In genomic region chr21:36874665-36875064, GRCh38 we compare ENCODE assay signal across 1 cellular context.
TF ChIP-seq lines count a peak whose summit lies in the region.

No MANE protein-coding gene starts in this region.

TF ChIP-seq in WTC11, 78 proteins besides CTCF, POLR2A, EP300 and RAD21 (continued from another document):
- TF ChIP-seq, protein P1, sequence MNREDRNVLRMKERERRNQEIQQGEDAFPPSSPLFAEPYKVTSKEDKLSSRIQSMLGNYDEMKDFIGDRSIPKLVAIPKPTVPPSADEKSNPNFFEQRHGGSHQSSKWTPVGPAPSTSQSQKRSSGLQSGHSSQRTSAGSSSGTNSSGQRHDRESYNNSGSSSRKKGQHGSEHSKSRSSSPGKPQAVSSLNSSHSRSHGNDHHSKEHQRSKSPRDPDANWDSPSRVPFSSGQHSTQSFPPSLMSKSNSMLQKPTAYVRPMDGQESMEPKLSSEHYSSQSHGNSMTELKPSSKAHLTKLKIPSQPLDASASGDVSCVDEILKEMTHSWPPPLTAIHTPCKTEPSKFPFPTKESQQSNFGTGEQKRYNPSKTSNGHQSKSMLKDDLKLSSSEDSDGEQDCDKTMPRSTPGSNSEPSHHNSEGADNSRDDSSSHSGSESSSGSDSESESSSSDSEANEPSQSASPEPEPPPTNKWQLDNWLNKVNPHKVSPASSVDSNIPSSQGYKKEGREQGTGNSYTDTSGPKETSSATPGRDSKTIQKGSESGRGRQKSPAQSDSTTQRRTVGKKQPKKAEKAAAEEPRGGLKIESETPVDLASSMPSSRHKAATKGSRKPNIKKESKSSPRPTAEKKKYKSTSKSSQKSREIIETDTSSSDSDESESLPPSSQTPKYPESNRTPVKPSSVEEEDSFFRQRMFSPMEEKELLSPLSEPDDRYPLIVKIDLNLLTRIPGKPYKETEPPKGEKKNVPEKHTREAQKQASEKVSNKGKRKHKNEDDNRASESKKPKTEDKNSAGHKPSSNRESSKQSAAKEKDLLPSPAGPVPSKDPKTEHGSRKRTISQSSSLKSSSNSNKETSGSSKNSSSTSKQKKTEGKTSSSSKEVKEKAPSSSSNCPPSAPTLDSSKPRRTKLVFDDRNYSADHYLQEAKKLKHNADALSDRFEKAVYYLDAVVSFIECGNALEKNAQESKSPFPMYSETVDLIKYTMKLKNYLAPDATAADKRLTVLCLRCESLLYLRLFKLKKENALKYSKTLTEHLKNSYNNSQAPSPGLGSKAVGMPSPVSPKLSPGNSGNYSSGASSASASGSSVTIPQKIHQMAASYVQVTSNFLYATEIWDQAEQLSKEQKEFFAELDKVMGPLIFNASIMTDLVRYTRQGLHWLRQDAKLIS (CRISPR knock-in tag; IDR thresholded peaks at IDR 0.05; ENCODE audit: borderline replicate concordance) = no peak
